1 cellular context compared by ENCODE assay signal in the genomic region with DNA sequence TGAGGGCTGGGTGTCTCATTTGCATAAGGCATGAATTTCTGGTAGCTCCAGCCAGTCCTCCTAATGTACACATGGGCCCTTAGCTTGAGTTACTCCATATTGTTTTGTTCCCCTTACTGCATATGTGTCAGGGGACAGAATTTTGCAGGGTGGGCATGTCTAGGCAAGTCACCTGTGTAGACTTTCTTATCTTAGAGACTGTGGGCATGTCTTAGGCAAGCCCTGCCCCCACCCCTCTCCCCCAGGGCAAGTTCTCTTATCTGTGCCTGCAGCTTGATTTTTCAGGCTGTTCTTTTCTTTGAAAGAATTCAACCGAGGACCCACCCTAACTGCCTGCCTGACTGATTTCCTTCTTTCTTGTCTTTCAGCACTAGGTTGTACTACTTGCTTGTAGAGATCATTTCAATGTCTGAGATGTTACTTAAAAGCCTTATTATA.
TF ChIP-seq lines count a peak whose summit lies in the region.

No MANE protein-coding gene starts in this region.

TF ChIP-seq in GM12878, 131 proteins besides CTCF, POLR2A, EP300 and RAD21:
- no peak for TF ChIP-seq KDM1A (IDR thresholded peaks at IDR 0.05; ENCODE audit: borderline replicate concordance)
- TF ChIP-seq CBX5 (IDR thresholded peaks at IDR 0.05; ENCODE audit: low read depth), result peak; percentile 63; the same call in 1 of the 2 replicates
TF ChIP-seq in GM12878: peak in this region for 1.
